8 cellular contexts compared by ENCODE assay signal in the genomic region with DNA sequence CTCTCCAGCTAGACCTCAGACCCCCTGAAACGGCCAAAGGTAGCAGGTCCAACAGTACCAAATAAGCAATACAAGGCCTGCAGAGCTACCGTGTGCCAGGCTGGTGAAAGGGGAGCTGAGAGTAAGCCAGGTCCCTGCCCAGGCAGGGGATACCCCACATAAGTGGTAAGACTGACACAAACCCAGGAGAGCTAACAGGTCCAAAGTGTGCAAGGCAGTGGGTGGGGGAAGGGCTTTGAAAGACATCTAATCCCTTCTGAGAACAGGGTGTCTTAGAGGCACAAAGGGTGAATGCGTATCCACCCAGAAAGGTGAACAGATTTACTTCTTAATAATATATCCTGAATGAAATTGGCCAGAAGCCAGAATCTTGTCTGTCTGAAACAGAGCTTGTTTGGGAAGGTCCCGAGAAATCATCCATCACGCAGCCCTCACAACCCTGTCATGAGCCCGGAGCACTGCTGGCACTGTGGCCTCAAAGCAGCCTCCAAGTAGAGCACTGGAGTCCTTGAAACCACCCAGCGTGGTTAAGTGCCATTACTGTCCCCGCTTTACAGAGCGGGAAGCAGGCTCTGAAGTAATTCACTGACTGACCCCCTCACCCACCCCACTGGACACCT. TPM values are rescaled to one million over a fixed set of nuclear protein-coding genes. Genes with fewer than 3 reads are reported as not detected.
A peak's percentile ranks its signal among the peaks of the same experiment; 100 is the strongest.
DNase-seq lines count a peak whose midpoint lies in the region; ATAC-seq, FAIRE-seq and TF ChIP-seq lines count a peak whose summit lies in the region.

No MANE protein-coding gene starts in this region.

- H2AFZ ChIP-seq in hepatocyte: no peak overlapping the region

- H3K36me3 ChIP-seq in hepatocyte (replicated peaks; ENCODE audit: insufficient read depth, low read depth): no peaks in the 10 kb centered on the region

- peak overlapping the region; percentile 99 for H3K4me2 ChIP-seq in hepatocyte

- no peaks in the 10 kb centered on the region for H3K9me3 Mint-ChIP-seq in activated naive CD4-positive, alpha-beta T cell treated with anti-CD3 and anti-CD28 coated beads, Interleukin-2, amount 50 U/mL, for 72 hours

- DNase-seq in DMS79 (lab: John Stamatoyannopoulos, UW): peak; percentile 75
- DNase-seq in activated naive CD4-positive, alpha-beta T cell treated with anti-CD3 and anti-CD28 coated beads, Interleukin-2, amount 50 U/mL, for 72 hours (ENCODE audit: low spot score in 2 of 2): no peak
- DNase-seq in hepatocyte (ENCODE audit: low spot score): peak; percentile 47
- DNase-seq in skeletal muscle cell (ENCODE audit: low read depth): no peak
- DNase-seq in frontal cortex (ENCODE audit: low spot score in 2 of 2): no peak
- DNase-seq in islet precursor cell: no peak

- ATAC-seq in HG03066 (IDR thresholded peaks at IDR 0.05; ENCODE audit: low read depth, unreplicated experiment) (peak; percentile 1), GM19324 (IDR thresholded peaks at IDR 0.05; ENCODE audit: low FRiP score, unreplicated experiment) (no peak)
- peak in 1 of 2 donors; percentile 1 for ATAC-seq in activated naive CD4-positive, alpha-beta T cell treated with anti-CD3 and anti-CD28 coated beads, Interleukin-2, amount 50 U/mL, for 72 hours

- peaks cover 61% of the 10 kb centered on the region for H3K79me2 ChIP-seq in hepatocyte

- no peaks in the 10 kb centered on the region for H3K9me2 ChIP-seq in hepatocyte (replicated peaks; ENCODE audit: insufficient read depth)

- no peaks in the 10 kb centered on the region for H3K9me3 ChIP-seq in hepatocyte (ENCODE audit: low read depth)

- no peak for TF ChIP-seq CTCF in hepatocyte (IDR thresholded peaks at IDR 0.05; ENCODE audit: poor library complexity)

- no peaks in the 10 kb centered on the region for H3K27me3 ChIP-seq in hepatocyte

- peaks cover 48% of the 10 kb centered on the region for H4K20me1 ChIP-seq in hepatocyte (ENCODE audit: insufficient read depth, poor library complexity, severe bottlenecking)

- H3K4me1 ChIP-seq in hepatocyte (ENCODE audit: insufficient read depth): peaks cover 21% of the 10 kb centered on the region

- peak overlapping the region; percentile 92 for H3K4me3 ChIP-seq in hepatocyte
- H3K4me3 ChIP-seq in skeletal muscle cell (ENCODE audit: low read depth, low read length): peak overlapping the region; percentile 83

- FAIRE-seq in frontal cortex (lab: Jason Lieb, UNC): no peak

- peak overlapping the region; percentile 68 to 85 for H3K27ac Mint-ChIP-seq in activated naive CD4-positive, alpha-beta T cell treated with anti-CD3 and anti-CD28 coated beads, Interleukin-2, amount 50 U/mL, for 72 hours

- H3K27ac ChIP-seq in hepatocyte: peak overlapping the region; percentile 92

- 17% methylated on average over 9 of the region's 9 CpGs for WGBS in hepatocyte (ENCODE audit: low lambda C conversion rate, missing lambda C conversion rate)

- peaks cover 5 to 21% of the 10 kb centered on the region in 2 donors for H3K36me3 Mint-ChIP-seq in activated naive CD4-positive, alpha-beta T cell treated with anti-CD3 and anti-CD28 coated beads, Interleukin-2, amount 50 U/mL, for 72 hours

RNA-seq across cellular contexts. Expression of gene TKT, which starts 1.5 kb away (rescaled TPM):
- 100 to 1,000 TPM; 258 to 359 TPM for total RNA-seq in activated naive CD4-positive, alpha-beta T cell treated with anti-CD3 and anti-CD28 coated beads, Interleukin-2, amount 50 U/mL, for 72 hours
- 222 and 265 TPM in 2 replicates for total RNA-seq in hepatocyte
- 136 and 149 TPM in 2 replicates for polyA plus RNA-seq in hepatocyte
- 122 TPM for total RNA-seq in frontal cortex

Comparison
In these comparisons a context has a peak if more than half of its experiments do, and no peak if none do; other contexts are left out.
1. DNase-seq: peak in DMS79 (single experiment) and hepatocyte (single experiment); none in activated naive CD4-positive, alpha-beta T cell treated with anti-CD3 and anti-CD28 coated beads, Interleukin-2, amount 50 U/mL, for 72 hours (0 of 2), skeletal muscle cell (single experiment), frontal cortex (0 of 2) and islet precursor cell (single experiment).